ENCODE assay signal across 1 cellular context in the genomic region with DNA sequence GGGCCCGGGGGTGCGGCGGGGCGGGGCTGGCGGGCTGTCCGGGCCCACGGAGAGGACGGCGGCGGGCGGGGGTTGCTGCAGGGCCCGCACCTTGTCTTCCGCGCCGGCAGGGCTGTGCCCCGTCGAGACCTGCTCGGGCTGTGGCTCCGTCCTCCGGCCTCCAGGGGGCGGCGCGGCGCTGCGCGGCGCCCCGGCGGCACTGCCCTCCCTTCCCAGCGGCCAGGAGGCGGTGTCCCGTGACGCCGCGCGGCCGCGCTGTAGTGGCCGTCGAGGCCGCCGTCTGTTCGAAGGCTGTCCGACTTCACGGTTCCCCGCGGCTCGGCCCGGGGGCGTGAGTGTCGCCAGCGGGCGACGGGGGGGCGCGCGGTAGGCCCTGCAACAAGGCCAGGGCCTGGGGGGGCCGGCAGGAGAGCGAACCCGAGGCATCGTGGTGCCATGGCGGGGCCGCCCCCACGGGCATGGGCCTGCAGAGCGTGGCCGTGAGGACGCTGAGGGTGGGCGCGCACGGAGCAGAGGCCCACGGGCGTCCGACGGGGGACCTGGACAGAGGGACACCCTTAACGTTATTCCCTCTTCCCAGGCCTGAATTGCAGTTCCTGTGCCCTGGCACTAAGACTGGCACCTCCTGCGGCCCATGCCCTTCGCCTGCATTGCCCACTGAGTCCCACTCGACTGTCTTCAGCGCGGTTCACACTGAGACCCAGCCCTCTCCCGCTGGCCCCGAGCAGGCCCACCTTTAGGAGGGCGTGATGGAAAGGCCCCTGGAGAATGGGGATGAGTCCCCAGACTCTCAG.
A peak's percentile ranks its signal among the peaks of the same experiment; 100 is the strongest.
TF ChIP-seq lines count a peak whose summit lies in the region.

A gene with protein sequence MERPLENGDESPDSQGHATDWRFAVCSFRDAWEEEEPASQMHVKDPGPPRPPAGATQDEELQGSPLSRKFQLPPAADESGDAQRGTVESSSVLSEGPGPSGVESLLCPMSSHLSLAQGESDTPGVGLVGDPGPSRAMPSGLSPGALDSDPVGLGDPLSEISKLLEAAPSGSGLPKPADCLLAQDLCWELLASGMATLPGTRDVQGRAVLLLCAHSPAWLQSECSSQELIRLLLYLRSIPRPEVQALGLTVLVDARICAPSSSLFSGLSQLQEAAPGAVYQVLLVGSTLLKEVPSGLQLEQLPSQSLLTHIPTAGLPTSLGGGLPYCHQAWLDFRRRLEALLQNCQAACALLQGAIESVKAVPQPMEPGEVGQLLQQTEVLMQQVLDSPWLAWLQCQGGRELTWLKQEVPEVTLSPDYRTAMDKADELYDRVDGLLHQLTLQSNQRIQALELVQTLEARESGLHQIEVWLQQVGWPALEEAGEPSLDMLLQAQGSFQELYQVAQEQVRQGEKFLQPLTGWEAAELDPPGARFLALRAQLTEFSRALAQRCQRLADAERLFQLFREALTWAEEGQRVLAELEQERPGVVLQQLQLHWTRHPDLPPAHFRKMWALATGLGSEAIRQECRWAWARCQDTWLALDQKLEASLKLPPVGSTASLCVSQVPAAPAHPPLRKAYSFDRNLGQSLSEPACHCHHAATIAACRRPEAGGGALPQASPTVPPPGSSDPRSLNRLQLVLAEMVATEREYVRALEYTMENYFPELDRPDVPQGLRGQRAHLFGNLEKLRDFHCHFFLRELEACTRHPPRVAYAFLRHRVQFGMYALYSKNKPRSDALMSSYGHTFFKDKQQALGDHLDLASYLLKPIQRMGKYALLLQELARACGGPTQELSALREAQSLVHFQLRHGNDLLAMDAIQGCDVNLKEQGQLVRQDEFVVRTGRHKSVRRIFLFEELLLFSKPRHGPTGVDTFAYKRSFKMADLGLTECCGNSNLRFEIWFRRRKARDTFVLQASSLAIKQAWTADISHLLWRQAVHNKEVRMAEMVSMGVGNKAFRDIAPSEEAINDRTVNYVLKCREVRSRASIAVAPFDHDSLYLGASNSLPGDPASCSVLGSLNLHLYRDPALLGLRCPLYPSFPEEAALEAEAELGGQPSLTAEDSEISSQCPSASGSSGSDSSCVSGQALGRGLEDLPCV (plus strand): TSS at position 237 of the 794 bp plus-strand sequence. CDS start 513 bp downstream, at position 750.

TF ChIP-seq in HepG2, 621 proteins besides CTCF, POLR2A, EP300 and RAD21 (continued from another document and continues in another):
- TF ChIP-seq, protein P1, sequence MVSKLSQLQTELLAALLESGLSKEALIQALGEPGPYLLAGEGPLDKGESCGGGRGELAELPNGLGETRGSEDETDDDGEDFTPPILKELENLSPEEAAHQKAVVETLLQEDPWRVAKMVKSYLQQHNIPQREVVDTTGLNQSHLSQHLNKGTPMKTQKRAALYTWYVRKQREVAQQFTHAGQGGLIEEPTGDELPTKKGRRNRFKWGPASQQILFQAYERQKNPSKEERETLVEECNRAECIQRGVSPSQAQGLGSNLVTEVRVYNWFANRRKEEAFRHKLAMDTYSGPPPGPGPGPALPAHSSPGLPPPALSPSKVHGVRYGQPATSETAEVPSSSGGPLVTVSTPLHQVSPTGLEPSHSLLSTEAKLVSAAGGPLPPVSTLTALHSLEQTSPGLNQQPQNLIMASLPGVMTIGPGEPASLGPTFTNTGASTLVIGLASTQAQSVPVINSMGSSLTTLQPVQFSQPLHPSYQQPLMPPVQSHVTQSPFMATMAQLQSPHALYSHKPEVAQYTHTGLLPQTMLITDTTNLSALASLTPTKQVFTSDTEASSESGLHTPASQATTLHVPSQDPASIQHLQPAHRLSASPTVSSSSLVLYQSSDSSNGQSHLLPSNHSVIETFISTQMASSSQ (IDR thresholded peaks at IDR 0.05; ENCODE audit: low read depth), result no peak
- TF ChIP-seq, protein P1 (CRISPR knock-in tag; IDR thresholded peaks at IDR 0.05; ENCODE audit: borderline replicate concordance), result peak; percentile 55
- TF ChIP-seq ZSCAN25 (CRISPR knock-in tag; IDR thresholded peaks at IDR 0.05), result no peak
- TF ChIP-seq, protein P2, sequence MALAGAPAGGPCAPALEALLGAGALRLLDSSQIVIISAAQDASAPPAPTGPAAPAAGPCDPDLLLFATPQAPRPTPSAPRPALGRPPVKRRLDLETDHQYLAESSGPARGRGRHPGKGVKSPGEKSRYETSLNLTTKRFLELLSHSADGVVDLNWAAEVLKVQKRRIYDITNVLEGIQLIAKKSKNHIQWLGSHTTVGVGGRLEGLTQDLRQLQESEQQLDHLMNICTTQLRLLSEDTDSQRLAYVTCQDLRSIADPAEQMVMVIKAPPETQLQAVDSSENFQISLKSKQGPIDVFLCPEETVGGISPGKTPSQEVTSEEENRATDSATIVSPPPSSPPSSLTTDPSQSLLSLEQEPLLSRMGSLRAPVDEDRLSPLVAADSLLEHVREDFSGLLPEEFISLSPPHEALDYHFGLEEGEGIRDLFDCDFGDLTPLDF (CRISPR knock-in tag; IDR thresholded peaks at IDR 0.05), result no peak
- TF ChIP-seq BCL6 (CRISPR knock-in tag; IDR thresholded peaks at IDR 0.05), result no peak; the same call in none of the 2 replicates
- TF ChIP-seq, protein P3, sequence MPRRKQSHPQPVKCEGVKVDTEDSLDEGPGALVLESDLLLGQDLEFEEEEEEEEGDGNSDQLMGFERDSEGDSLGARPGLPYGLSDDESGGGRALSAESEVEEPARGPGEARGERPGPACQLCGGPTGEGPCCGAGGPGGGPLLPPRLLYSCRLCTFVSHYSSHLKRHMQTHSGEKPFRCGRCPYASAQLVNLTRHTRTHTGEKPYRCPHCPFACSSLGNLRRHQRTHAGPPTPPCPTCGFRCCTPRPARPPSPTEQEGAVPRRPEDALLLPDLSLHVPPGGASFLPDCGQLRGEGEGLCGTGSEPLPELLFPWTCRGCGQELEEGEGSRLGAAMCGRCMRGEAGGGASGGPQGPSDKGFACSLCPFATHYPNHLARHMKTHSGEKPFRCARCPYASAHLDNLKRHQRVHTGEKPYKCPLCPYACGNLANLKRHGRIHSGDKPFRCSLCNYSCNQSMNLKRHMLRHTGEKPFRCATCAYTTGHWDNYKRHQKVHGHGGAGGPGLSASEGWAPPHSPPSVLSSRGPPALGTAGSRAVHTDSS (CRISPR knock-in tag; conservative IDR thresholded peaks at IDR 0.05), result no peak
- TF ChIP-seq, protein P4, sequence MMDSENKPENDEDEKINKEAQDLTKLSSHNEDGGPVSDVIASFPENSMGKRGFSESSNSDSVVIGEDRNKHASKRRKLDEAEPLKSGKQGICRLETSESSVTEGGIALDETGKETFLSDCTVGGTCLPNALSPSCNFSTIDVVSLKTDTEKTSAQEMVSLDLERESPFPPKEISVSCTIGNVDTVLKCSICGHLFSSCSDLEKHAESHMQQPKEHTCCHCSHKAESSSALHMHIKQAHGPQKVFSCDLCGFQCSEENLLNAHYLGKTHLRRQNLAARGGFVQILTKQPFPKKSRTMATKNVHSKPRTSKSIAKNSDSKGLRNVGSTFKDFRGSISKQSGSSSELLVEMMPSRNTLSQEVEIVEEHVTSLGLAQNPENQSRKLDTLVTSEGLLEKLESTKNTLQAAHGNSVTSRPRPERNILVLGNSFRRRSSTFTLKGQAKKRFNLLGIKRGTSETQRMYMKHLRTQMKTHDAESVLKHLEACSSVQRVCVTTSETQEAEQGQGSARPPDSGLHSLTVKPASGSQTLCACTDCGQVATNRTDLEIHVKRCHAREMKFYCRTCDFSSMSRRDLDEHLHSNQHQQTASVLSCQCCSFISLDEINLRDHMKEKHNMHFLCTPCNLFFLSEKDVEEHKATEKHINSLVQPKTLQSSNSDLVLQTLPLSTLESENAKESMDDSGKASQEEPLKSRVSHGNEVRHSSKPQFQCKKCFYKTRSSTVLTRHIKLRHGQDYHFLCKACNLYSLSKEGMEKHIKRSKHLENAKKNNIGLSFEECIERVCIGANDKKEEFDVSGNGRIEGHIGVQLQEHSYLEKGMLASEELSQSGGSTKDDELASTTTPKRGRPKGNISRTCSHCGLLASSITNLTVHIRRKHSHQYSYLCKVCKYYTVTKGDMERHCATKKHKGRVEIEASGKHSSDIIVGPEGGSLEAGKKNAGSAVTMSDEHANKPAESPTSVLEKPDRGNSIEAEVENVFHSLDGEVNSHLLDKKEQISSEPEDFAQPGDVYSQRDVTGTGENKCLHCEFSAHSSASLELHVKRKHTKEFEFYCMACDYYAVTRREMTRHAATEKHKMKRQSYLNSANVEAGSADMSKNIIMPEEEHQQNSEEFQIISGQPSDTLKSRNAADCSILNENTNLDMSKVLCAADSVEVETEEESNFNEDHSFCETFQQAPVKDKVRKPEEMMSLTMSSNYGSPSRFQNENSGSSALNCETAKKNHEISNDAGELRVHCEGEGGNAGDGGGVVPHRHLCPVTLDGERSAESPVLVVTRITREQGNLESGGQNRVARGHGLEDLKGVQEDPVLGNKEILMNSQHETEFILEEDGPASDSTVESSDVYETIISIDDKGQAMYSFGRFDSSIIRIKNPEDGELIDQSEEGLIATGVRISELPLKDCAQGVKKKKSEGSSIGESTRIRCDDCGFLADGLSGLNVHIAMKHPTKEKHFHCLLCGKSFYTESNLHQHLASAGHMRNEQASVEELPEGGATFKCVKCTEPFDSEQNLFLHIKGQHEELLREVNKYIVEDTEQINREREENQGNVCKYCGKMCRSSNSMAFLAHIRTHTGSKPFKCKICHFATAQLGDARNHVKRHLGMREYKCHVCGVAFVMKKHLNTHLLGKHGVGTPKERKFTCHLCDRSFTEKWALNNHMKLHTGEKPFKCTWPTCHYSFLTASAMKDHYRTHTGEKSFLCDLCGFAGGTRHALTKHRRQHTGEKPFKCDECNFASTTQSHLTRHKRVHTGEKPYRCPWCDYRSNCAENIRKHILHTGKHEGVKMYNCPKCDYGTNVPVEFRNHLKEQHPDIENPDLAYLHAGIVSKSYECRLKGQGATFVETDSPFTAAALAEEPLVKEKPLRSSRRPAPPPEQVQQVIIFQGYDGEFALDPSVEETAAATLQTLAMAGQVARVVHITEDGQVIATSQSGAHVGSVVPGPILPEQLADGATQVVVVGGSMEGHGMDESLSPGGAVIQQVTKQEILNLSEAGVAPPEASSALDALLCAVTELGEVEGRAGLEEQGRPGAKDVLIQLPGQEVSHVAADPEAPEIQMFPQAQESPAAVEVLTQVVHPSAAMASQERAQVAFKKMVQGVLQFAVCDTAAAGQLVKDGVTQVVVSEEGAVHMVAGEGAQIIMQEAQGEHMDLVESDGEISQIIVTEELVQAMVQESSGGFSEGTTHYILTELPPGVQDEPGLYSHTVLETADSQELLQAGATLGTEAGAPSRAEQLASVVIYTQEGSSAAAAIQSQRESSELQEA (CRISPR knock-in tag; IDR thresholded peaks at IDR 0.05; ENCODE audit: not compliant biosample characterization), result peak; percentile 96
- TF ChIP-seq ZNF382 (CRISPR knock-in tag; IDR thresholded peaks at IDR 0.05; ENCODE audit: borderline replicate concordance), result no peak
- TF ChIP-seq, protein P5, sequence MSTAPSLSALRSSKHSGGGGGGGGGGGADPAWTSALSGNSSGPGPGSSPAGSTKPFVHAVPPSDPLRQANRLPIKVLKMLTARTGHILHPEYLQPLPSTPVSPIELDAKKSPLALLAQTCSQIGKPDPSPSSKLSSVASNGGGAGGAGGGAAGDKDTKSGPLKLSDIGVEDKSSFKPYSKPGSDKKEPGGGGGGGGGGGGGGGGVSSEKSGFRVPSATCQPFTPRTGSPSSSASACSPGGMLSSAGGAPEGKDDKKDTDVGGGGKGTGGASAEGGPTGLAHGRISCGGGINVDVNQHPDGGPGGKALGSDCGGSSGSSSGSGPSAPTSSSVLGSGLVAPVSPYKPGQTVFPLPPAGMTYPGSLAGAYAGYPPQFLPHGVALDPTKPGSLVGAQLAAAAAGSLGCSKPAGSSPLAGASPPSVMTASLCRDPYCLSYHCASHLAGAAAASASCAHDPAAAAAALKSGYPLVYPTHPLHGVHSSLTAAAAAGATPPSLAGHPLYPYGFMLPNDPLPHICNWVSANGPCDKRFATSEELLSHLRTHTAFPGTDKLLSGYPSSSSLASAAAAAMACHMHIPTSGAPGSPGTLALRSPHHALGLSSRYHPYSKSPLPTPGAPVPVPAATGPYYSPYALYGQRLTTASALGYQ (CRISPR knock-in tag; IDR thresholded peaks at IDR 0.05), result no peak
- TF ChIP-seq ATRX (CRISPR knock-in tag; IDR thresholded peaks at IDR 0.05; ENCODE audit: borderline replicate concordance), result no peak
- TF ChIP-seq, protein P6, sequence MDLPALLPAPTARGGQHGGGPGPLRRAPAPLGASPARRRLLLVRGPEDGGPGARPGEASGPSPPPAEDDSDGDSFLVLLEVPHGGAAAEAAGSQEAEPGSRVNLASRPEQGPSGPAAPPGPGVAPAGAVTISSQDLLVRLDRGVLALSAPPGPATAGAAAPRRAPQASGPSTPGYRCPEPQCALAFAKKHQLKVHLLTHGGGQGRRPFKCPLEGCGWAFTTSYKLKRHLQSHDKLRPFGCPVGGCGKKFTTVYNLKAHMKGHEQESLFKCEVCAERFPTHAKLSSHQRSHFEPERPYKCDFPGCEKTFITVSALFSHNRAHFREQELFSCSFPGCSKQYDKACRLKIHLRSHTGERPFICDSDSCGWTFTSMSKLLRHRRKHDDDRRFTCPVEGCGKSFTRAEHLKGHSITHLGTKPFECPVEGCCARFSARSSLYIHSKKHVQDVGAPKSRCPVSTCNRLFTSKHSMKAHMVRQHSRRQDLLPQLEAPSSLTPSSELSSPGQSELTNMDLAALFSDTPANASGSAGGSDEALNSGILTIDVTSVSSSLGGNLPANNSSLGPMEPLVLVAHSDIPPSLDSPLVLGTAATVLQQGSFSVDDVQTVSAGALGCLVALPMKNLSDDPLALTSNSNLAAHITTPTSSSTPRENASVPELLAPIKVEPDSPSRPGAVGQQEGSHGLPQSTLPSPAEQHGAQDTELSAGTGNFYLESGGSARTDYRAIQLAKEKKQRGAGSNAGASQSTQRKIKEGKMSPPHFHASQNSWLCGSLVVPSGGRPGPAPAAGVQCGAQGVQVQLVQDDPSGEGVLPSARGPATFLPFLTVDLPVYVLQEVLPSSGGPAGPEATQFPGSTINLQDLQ (CRISPR knock-in tag; IDR thresholded peaks at IDR 0.05), result peak; percentile 84
- TF ChIP-seq ZBTB20 (CRISPR knock-in tag; IDR thresholded peaks at IDR 0.05; ENCODE audit: borderline replicate concordance, low read depth), result peak; percentile 65; the same call in 1 of the 2 replicates
- no peak for TF ChIP-seq ISL2 (CRISPR knock-in tag; IDR thresholded peaks at IDR 0.05)
- TF ChIP-seq YEATS4 (CRISPR knock-in tag; IDR thresholded peaks at IDR 0.05; ENCODE audit: borderline replicate concordance), result 0 out of 2 replicates have a peak, but pooled peaks have one; percentile 42
- TF ChIP-seq DNMT1 (CRISPR knock-in tag; IDR thresholded peaks at IDR 0.05), result peak; percentile 92; the same call in 1 of the 2 replicates
